In genomic region chr7:2862831-2863361, GRCh38 we compare ENCODE assay signal across 9 cellular contexts. TPM values are rescaled to one million over a fixed set of nuclear protein-coding genes. Genes with fewer than 3 reads are reported as not detected.
DNase-seq lines count a peak whose midpoint lies in the region; ATAC-seq and TF ChIP-seq lines count a peak whose summit lies in the region.
"Had no signal": no experiment of that assay in that cellular context is flagged by ENCODE, and none has a peak within 500 bp of the region (broad histone marks: within the 10 kb centered on the region; RNA-seq: fewer than 3 reads in every experiment).

No MANE protein-coding gene starts in this region.

- H3K4me1 Mint-ChIP-seq in activated CD8-positive, alpha-beta T cell treated with anti-CD3 and anti-CD28 coated beads for 36 hours (ENCODE audit: low read depth), result peaks cover 28% of the 10 kb centered on the region

- H3K4me1 ChIP-seq in testis (peaks cover 23% of the 10 kb centered on the region), foreskin keratinocyte (peaks cover 12% of the 10 kb centered on the region)

- no peaks in the 10 kb centered on the region for H3K36me3 ChIP-seq in testis (ENCODE audit: low read depth, missing control alignments)

- H3K36me3 Mint-ChIP-seq in activated CD8-positive, alpha-beta T cell treated with anti-CD3 and anti-CD28 coated beads for 36 hours (ENCODE audit: low read depth), result no peaks in the 10 kb centered on the region

- TF ChIP-seq POLR2A in testis (IDR thresholded peaks at IDR 0.05), result no peak

- POLR2A ChIA-PET in activated CD8-positive, alpha-beta T cell treated with anti-CD3 and anti-CD28 coated beads for 36 hours (lab: Charles Lee), result interaction anchor here (0.6 kb wide), 1 partner anchor 105 kb away, joined by 3 read pairs; no protein-coding TSS in a partner anchor

- 66 to 72% methylated on average over 21 to 22 of the region's 22 CpGs for WGBS in testis, 2 donors

- no peaks in the 10 kb centered on the region for H3K27me3 Mint-ChIP-seq in activated CD8-positive, alpha-beta T cell treated with anti-CD3 and anti-CD28 coated beads for 36 hours

- TF ChIP-seq CTCF in activated CD8-positive, alpha-beta T cell treated with anti-CD3 and anti-CD28 coated beads for 36 hours (IDR thresholded peaks at IDR 0.05), result no peak
- TF ChIP-seq CTCF in testis (IDR thresholded peaks at IDR 0.05), result no peak
- TF ChIP-seq CTCF in foreskin keratinocyte (conservative IDR thresholded peaks at IDR 0.05), result no peak

- ATAC-seq in activated CD8-positive, alpha-beta T cell treated with anti-CD3 and anti-CD28 coated beads for 36 hours, result peak; percentile 42
- ATAC-seq in foreskin keratinocyte (no peak), HG03342 (IDR thresholded peaks at IDR 0.05; ENCODE audit: unreplicated experiment) (no peak)

- intact Hi-C loops in activated CD8-positive, alpha-beta T cell treated with anti-CD3 and anti-CD28 coated beads for 36 hours (cut with micrococcal nuclease), result loop anchor here (10.0 kb wide), 1 partner anchor 202 kb away; no protein-coding TSS in a partner anchor
- intact Hi-C loops in testis (cut with DNase I; ENCODE audit: low total_unique reads), result loop anchor here (5.0 kb wide), 1 partner anchor 56 kb away; no protein-coding TSS in a partner anchor

- no peaks in the 10 kb centered on the region for H3K9me3 ChIP-seq in testis

- H3K27me3 ChIP-seq in testis, result no peaks in the 10 kb centered on the region
- H3K27me3 ChIP-seq in foreskin keratinocyte, result no peaks in the 10 kb centered on the region

- H3K27ac Mint-ChIP-seq in activated CD8-positive, alpha-beta T cell treated with anti-CD3 and anti-CD28 coated beads for 36 hours, result peak overlapping the region; percentile 96

- peak overlapping the region; percentile 71 for H3K4me3 Mint-ChIP-seq in activated CD8-positive, alpha-beta T cell treated with anti-CD3 and anti-CD28 coated beads for 36 hours

- peak; percentile 6 for DNase-seq in NOMO-1 treated with DMSO at 0.1 percent for 48 hours (lab: John Stamatoyannopoulos, UW; ENCODE audit: unreplicated experiment)
- no peak for DNase-seq in NOMO-1 (lab: John Stamatoyannopoulos, UW; ENCODE audit: unreplicated experiment in 2 of 2)
- peak; percentile 81 for DNase-seq in activated CD8-positive, alpha-beta T cell treated with anti-CD3 and anti-CD28 coated beads for 36 hours
- DNase-seq in iris pigment epithelial cell (ENCODE audit: low read depth), result peak; percentile 91
- DNase-seq in testis, result no peak
- no peak for DNase-seq in foreskin keratinocyte
- DNase-seq in activated CD4-positive, CD25-positive, alpha-beta regulatory T cell treated with anti-CD3 and anti-CD28 coated beads, Interleukin-2, amount 50 U/mL, for 72 hours, result no peak
- DNase-seq: Karpas-422 had no signal

- CTCF ChIA-PET in activated CD8-positive, alpha-beta T cell treated with anti-CD3 and anti-CD28 coated beads for 36 hours (lab: Charles Lee), result interaction anchor here (1.1 kb wide), 1 partner anchor 145 kb away, joined by 3 read pairs; no protein-coding TSS in a partner anchor

- H3K4me3 ChIP-seq in testis, result no peak overlapping the region

- H3K27ac ChIP-seq in testis, result peak overlapping the region; percentile 89 to 94
- H3K27ac ChIP-seq in foreskin keratinocyte, result no peak overlapping the region

- H3K9me3 Mint-ChIP-seq in activated CD8-positive, alpha-beta T cell treated with anti-CD3 and anti-CD28 coated beads for 36 hours, result no peaks in the 10 kb centered on the region

RNA-seq across cellular contexts. Expression of gene GNA12, which starts 18.8 kb away (rescaled TPM):
- total RNA-seq in activated CD8-positive, alpha-beta T cell treated with anti-CD3 and anti-CD28 coated beads for 36 hours, result 10 to 100 TPM; 21.0 to 21.1 TPM
- total RNA-seq in testis (10 to 100 TPM; 50.0 to 69.6 TPM), foreskin keratinocyte (25.1 and 27.7 TPM in 2 replicates)
- polyA plus RNA-seq in testis (ENCODE audit: insufficient read depth, low read depth, low replicate concordance) (53.2 TPM), foreskin keratinocyte (20.2 and 22.5 TPM in 2 replicates)

Comparison
In these comparisons a context has a peak if more than half of its experiments do, and no peak if none do; other contexts are left out.
1. DNase-seq: peak in NOMO-1 treated with DMSO at 0.1 percent for 48 hours (single experiment), activated CD8-positive, alpha-beta T cell treated with anti-CD3 and anti-CD28 coated beads for 36 hours (single experiment) and iris pigment epithelial cell (single experiment); none in NOMO-1 (0 of 2), testis (single experiment), foreskin keratinocyte (0 of 2) and activated CD4-positive, CD25-positive, alpha-beta regulatory T cell treated with anti-CD3 and anti-CD28 coated beads, Interleukin-2, amount 50 U/mL, for 72 hours (single experiment).